Comparison of ENCODE assay signal across 8 cellular contexts in genomic region chr13:99498304-99499161, GRCh38. TPM values are rescaled to one million over a fixed set of nuclear protein-coding genes. Genes with fewer than 3 reads are reported as not detected.
DNase-seq lines count a peak whose midpoint lies in the region; ATAC-seq and TF ChIP-seq lines count a peak whose summit lies in the region.

No MANE protein-coding gene starts in this region.

- peak overlapping the region; percentile 90 to 94 (median 92) for H3K4me3 Mint-ChIP-seq in nephron

- H3K4me1 Mint-ChIP-seq in nephron: peaks cover 37% of the 10 kb centered on the region

- peaks cover 3% of the 10 kb centered on the region for H3K9me3 Mint-ChIP-seq in nephron

- H3K27me3 Mint-ChIP-seq in nephron (ENCODE audit: low read depth): peaks cover 14% of the 10 kb centered on the region

- TF ChIP-seq CTCF in nephron (IDR thresholded peaks at IDR 0.05; ENCODE audit: unreplicated experiment in 3 of 3): no peak

- DNase-seq in EL (peak; percentile 95), H4 (ENCODE audit: low spot score) (peak; percentile 91), M059J (ENCODE audit: low read depth) (peak; percentile 96), fibroblast of the conjunctiva (ENCODE audit: low read depth) (peak; percentile 97)
- DNase-seq in activated effector memory CD4-positive, alpha-beta T cell treated with anti-CD3 and anti-CD28 coated beads, Interleukin-2, amount 50 U/mL, for 16 hours: peak; percentile 98
- DNase-seq in stimulated activated naive CD8-positive, alpha-beta T cell treated with anti-CD3 and anti-CD28 coated beads, Interleukin-15, Interleukin-2, amounts not matched to agents 100 U/mL and 50 U/mL, for 24 hours: peak; percentile 98

- peaks cover under 1% of the 10 kb centered on the region for H3K36me3 Mint-ChIP-seq in nephron (ENCODE audit: low read depth)

- peak overlapping the region; percentile 96 to 99 (median 98) for H3K27ac Mint-ChIP-seq in nephron

- peak; percentile 88 for ATAC-seq in stimulated activated naive CD8-positive, alpha-beta T cell treated with anti-CD3 and anti-CD28 coated beads, Interleukin-15, Interleukin-2, amounts not matched to agents 100 U/mL and 50 U/mL, for 24 hours

- TF ChIP-seq POLR2A in Raji (IDR thresholded peaks at IDR 0.05; ENCODE audit: insufficient read depth, low read depth, low read length): peak; percentile 78

RNA-seq across cellular contexts. Expression of gene TM9SF2, which starts 2.7 kb away (rescaled TPM):
- 112 and 127 TPM in 2 replicates for total RNA-seq in H4 (2014; rRNA removed; shearing (Covaris generic))
- 172 and 215 TPM in 2 replicates for total RNA-seq in M059J (2014; rRNA removed; shearing (Covaris generic))

Comparison
In these comparisons a context has a peak if more than half of its experiments do, and no peak if none do; other contexts are left out.
1. Peak in every context shown above with its lines: DNase-seq and ATAC-seq.